8 cellular contexts compared by ENCODE assay signal in genomic region chr22:50599816-50600454, GRCh38. TPM values are rescaled to one million over a fixed set of nuclear protein-coding genes. Genes with fewer than 3 reads are reported as not detected.
A peak's percentile ranks its signal among the peaks of the same experiment; 100 is the strongest.
DNase-seq lines count a peak whose midpoint lies in the region; ATAC-seq and TF ChIP-seq lines count a peak whose summit lies in the region.

No MANE protein-coding gene starts in this region.

- intact Hi-C loops in head of caudate nucleus (cut with DNase I) = no loop called here

- ATAC-seq in HG02970 (IDR thresholded peaks at IDR 0.05; ENCODE audit: low FRiP score, unreplicated experiment) (no peak), HG02759 (IDR thresholded peaks at IDR 0.05; ENCODE audit: unreplicated experiment) (no peak), HG03378 (IDR thresholded peaks at IDR 0.05; ENCODE audit: unreplicated experiment) (no peak)

- DNase-seq in EH (ENCODE audit: low read depth) (peak; percentile 41), activated gamma-delta T cell (lab: John Stamatoyannopoulos, UW) (peak; percentile 40), head of caudate nucleus (peak in 32 of 42 donors; percentile 32 to 83 (median 54)), retina (peak; percentile 83)

TF ChIP-seq in PFSK-1, 5 proteins besides CTCF, POLR2A, EP300 and RAD21:
- TF ChIP-seq TAF1 (IDR thresholded peaks at IDR 0.05; ENCODE audit: borderline replicate concordance, insufficient read depth, low read length) (no peak), SIN3A (IDR thresholded peaks at IDR 0.05; ENCODE audit: borderline replicate concordance, insufficient read depth, low read length) (peak; percentile 95; the same call in 1 of the 2 replicates), POLR2AphosphoS5 (IDR thresholded peaks at IDR 0.05; ENCODE audit: low read depth, low read length) (no peak), FOXP2 (optimal IDR thresholded peaks at IDR 0.05; ENCODE audit: borderline replicate concordance, extremely low read depth, extremely low read length, insufficient read depth) (peak; percentile 43), REST (IDR thresholded peaks at IDR 0.05; ENCODE audit: insufficient read depth in 1 of 2, low read depth in 2 of 2, low read length in 2 of 2) (peak; percentile 96 to 99)
TF ChIP-seq in PFSK-1: peak in this region for 3.

RNA-seq across cellular contexts. Expression of gene MAPK8IP2, which starts 0.7 kb away (rescaled TPM):
- 4.0 TPM for polyA plus RNA-seq in PFSK-1 (2012; ENCODE audit: insufficient read length, low read depth)

RNA-seq across cellular contexts. Expression of gene CHKB, which starts 17.3 kb away (rescaled TPM):
- 29.2 TPM for polyA plus RNA-seq in PFSK-1 (2012; ENCODE audit: insufficient read length, low read depth)

RNA-seq across cellular contexts. Expression of gene CPT1B, which starts 21.7 kb away (rescaled TPM):
- polyA plus RNA-seq in PFSK-1 (2012; ENCODE audit: insufficient read length, low read depth) = 41.7 TPM

RNA-seq across cellular contexts. Expression of gene ARSA, which starts 28.0 kb away (rescaled TPM):
- 28.0 TPM for polyA plus RNA-seq in PFSK-1 (2012; ENCODE audit: insufficient read length, low read depth)

RNA-seq across cellular contexts. Expression of gene SYCE3, which starts 37.2 kb away (rescaled TPM):
- not detected for polyA plus RNA-seq in PFSK-1 (2012; ENCODE audit: insufficient read length, low read depth)
